ENCODE assay signal across 2 cellular contexts in the genomic region with DNA sequence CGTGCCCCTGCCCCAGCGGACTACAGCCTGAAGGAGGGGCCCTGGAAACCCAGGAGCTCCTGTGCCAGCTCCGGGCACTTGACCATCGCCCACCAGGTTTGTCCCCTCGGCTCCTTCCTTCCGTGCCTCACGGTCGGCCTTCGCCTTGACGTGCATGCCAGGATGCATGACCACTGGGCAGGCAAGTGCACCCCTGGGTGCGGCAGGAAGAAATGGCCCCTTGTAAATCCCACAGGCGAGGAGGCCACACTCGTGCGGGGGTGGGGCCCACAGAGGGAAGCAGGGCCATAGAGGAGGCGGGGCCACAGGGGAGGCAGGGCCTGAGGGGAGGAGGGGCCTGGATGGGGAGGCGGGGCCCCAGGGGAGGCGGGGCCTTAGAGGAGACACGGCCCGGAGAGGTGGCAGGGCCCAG.
TF ChIP-seq lines count a peak whose summit lies in the region.

No MANE protein-coding gene starts in this region.

TF ChIP-seq in GM23338, 12 proteins besides CTCF, POLR2A, EP300 and RAD21:
- TF ChIP-seq NANOG (IDR thresholded peaks at IDR 0.05; ENCODE audit: borderline replicate concordance): no peak
- TF ChIP-seq EZH2phosphoT487 (IDR thresholded peaks at IDR 0.05; ENCODE audit: unreplicated experiment): no peak
- TF ChIP-seq, protein P1, sequence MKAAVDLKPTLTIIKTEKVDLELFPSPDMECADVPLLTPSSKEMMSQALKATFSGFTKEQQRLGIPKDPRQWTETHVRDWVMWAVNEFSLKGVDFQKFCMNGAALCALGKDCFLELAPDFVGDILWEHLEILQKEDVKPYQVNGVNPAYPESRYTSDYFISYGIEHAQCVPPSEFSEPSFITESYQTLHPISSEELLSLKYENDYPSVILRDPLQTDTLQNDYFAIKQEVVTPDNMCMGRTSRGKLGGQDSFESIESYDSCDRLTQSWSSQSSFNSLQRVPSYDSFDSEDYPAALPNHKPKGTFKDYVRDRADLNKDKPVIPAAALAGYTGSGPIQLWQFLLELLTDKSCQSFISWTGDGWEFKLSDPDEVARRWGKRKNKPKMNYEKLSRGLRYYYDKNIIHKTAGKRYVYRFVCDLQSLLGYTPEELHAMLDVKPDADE (IDR thresholded peaks at IDR 0.05): no peak
- no peak for TF ChIP-seq CREB1 (CRISPR knock-in tag; IDR thresholded peaks at IDR 0.05; ENCODE audit: low read depth)
- no peak for TF ChIP-seq POLR2AphosphoS5 (IDR thresholded peaks at IDR 0.05; ENCODE audit: low read depth)
- TF ChIP-seq ZNF114 (CRISPR knock-in tag; IDR thresholded peaks at IDR 0.05): no peak
- TF ChIP-seq, protein P2, sequence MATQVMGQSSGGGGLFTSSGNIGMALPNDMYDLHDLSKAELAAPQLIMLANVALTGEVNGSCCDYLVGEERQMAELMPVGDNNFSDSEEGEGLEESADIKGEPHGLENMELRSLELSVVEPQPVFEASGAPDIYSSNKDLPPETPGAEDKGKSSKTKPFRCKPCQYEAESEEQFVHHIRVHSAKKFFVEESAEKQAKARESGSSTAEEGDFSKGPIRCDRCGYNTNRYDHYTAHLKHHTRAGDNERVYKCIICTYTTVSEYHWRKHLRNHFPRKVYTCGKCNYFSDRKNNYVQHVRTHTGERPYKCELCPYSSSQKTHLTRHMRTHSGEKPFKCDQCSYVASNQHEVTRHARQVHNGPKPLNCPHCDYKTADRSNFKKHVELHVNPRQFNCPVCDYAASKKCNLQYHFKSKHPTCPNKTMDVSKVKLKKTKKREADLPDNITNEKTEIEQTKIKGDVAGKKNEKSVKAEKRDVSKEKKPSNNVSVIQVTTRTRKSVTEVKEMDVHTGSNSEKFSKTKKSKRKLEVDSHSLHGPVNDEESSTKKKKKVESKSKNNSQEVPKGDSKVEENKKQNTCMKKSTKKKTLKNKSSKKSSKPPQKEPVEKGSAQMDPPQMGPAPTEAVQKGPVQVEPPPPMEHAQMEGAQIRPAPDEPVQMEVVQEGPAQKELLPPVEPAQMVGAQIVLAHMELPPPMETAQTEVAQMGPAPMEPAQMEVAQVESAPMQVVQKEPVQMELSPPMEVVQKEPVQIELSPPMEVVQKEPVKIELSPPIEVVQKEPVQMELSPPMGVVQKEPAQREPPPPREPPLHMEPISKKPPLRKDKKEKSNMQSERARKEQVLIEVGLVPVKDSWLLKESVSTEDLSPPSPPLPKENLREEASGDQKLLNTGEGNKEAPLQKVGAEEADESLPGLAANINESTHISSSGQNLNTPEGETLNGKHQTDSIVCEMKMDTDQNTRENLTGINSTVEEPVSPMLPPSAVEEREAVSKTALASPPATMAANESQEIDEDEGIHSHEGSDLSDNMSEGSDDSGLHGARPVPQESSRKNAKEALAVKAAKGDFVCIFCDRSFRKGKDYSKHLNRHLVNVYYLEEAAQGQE (IDR thresholded peaks at IDR 0.05; ENCODE audit: unreplicated experiment): no peak
- TF ChIP-seq JUNB (IDR thresholded peaks at IDR 0.05; ENCODE audit: unreplicated experiment): no peak

TF ChIP-seq in K562, 482 proteins besides CTCF, POLR2A, EP300 and RAD21:
- TF ChIP-seq EGR1 (conservative IDR thresholded peaks at IDR 0.05): 0 out of 2 replicates have a peak, but pooled peaks have one; percentile 10
- TF ChIP-seq, protein P3, sequence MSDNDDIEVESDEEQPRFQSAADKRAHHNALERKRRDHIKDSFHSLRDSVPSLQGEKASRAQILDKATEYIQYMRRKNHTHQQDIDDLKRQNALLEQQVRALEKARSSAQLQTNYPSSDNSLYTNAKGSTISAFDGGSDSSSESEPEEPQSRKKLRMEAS (CRISPR knock-in tag; IDR thresholded peaks at IDR 0.05): no peak
